9 cellular contexts compared by ENCODE assay signal in genomic region chr5:1772634-1773033, GRCh38. TPM values are rescaled to one million over a fixed set of nuclear protein-coding genes. Genes with fewer than 3 reads are reported as not detected.
DNase-seq lines count a peak whose midpoint lies in the region; ATAC-seq and TF ChIP-seq lines count a peak whose summit lies in the region.
"Had no signal": no experiment of that assay in that cellular context is flagged by ENCODE, and none has a peak within 500 bp of the region (broad histone marks: within the 10 kb centered on the region; RNA-seq: fewer than 3 reads in every experiment).

No MANE protein-coding gene starts in this region.

- no peaks in the 10 kb centered on the region for H3K36me3 ChIP-seq in cardiac muscle cell

- peak; percentile 58 for TF ChIP-seq CTCF in cardiac muscle cell (IDR thresholded peaks at IDR 0.05; ENCODE audit: low read depth, low read length)

- no peaks in the 10 kb centered on the region for H3K27me3 ChIP-seq in cardiac muscle cell

- no peak overlapping the region for H3K27ac ChIP-seq in cardiac muscle cell

- no peak overlapping the region for H3K4me3 ChIP-seq in cardiac muscle cell

- in situ Hi-C loops in T47D (cut with HindIII; ENCODE audit: low pct_unique_long_range_greater_than_20kb, low sequenced_read_pairs), result no loop called here

- H3K4me1 ChIP-seq in cardiac muscle cell (ENCODE audit: low read depth), result peaks cover 4% of the 10 kb centered on the region

- intact Hi-C loops in left cardiac atrium (cut with DNase I), result loop anchor here in 1 of 2 donors (10.0 kb wide), 1 partner anchor 252 kb away; no protein-coding TSS in a partner anchor

- peak; percentile 52 to 64 for DNase-seq in cardiac muscle cell (ENCODE audit: low read depth in 1 of 2, low spot score in 1 of 2)
- DNase-seq in left cardiac atrium, result no peak
- peak; percentile 47 for DNase-seq in LHCN-M2 (ENCODE audit: low read depth)
- peak; percentile 78 to 80 for DNase-seq in T47D (ENCODE audit: low read depth in 1 of 2, low spot score in 1 of 2)
- DNase-seq in NOMO-1 treated with DMSO at 0.1 percent for 48 hours (lab: John Stamatoyannopoulos, UW; ENCODE audit: unreplicated experiment), result no peak
- no peak for DNase-seq in COLO668 (lab: John Stamatoyannopoulos, UW; ENCODE audit: unreplicated experiment)
- no peak for DNase-seq in cerebellar nuclear complex (lab: John Stamatoyannopoulos, UW)
- no peak for DNase-seq in cortex of kidney (lab: John Stamatoyannopoulos, UW)
- DNase-seq: naive B cell had no signal

- no peaks in the 10 kb centered on the region for H3K9me3 ChIP-seq in cardiac muscle cell (ENCODE audit: low read depth)

- no peak for ATAC-seq in left cardiac atrium

RNA-seq across cellular contexts. Expression of gene MRPL36, which starts 27.0 kb away (rescaled TPM):
- total RNA-seq in cardiac muscle cell, result 73.9 and 101 TPM in 2 replicates
- polyA plus RNA-seq in cardiac muscle cell, result 195 and 206 TPM in 2 replicates
- total RNA-seq in left cardiac atrium, result 10 to 100 TPM; 47.3 to 50.9 TPM
- 51.4 and 66.4 TPM in 2 replicates for total RNA-seq in LHCN-M2 (2014; rRNA removed)
- 142 TPM for polyA plus RNA-seq in LHCN-M2 (2012)

RNA-seq across cellular contexts. Expression of gene NDUFS6, which starts 28.6 kb away (rescaled TPM):
- total RNA-seq in cardiac muscle cell (141 and 286 TPM in 2 replicates), left cardiac atrium (10 to 100 TPM; 84.2 to 86.1 TPM), LHCN-M2 (2014; rRNA removed) (45.3 and 65.8 TPM in 2 replicates)
- polyA plus RNA-seq in cardiac muscle cell, result 281 and 371 TPM in 2 replicates
- polyA plus RNA-seq in LHCN-M2 (2012), result 198 TPM

Comparison
In these comparisons a context has a peak if more than half of its experiments do, and no peak if none do; other contexts are left out.
1. DNase-seq: peak in cardiac muscle cell (2 of 2), LHCN-M2 (single experiment) and T47D (2 of 2); none in left cardiac atrium (single experiment), NOMO-1 treated with DMSO at 0.1 percent for 48 hours (single experiment), COLO668 (single experiment), cerebellar nuclear complex (0 of 2) and cortex of kidney (single experiment).